In the genomic region with DNA sequence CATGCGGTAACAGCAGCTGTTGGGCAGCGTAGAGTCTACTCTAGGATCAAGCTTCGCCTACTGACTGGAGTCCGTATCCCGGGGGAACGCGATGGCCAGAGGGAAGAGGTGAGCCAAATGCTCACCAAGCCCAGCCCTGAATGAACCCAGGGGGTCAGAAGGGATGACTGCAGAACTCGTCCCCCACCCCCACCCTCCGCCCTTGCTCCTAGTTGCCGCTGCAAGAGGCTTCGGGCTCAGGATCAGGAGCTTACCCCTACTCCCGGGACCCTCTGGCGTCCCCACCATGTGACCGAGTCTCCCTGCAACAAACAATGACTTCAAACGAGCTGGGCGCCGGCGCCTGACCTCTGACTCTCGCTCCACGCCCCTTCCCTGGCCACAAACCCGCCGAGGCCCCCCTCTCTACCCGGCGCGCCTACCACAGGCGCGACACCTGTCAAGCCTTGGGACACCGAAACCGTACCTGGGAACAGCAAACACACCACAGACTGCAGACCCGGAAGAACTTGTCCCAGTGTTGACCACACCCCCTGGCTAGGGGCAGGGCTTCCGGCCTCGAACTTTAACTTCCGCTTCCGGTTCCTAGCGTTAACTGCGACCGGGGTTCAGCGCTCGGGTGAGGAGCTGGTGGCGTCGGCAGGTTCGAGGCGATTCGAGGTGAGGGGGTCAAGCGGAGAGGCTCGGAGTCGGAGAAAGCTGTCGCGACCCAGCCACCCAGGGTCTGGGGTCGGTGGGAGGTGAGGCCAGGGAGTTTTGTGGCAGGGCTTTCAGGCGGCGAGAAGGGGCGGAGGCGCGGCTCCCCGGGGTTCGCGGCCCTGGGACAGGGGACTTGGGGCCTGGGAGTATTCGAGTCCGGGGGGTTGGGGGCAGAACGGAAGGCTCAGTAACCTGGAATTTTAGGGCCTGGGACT, we compare ENCODE assay signal across 1 cellular context.
TF ChIP-seq lines count a peak whose summit lies in the region.

Gene UBL5, plus strand, starts transcription at position 594 of the 914 bp plus-strand sequence. CDS start 420 bp downstream, outside the sequence.

TF ChIP-seq in HepG2, 621 proteins besides CTCF, POLR2A, EP300 and RAD21 (continued from another document and continues in another):
- TF ChIP-seq ZSCAN9 (CRISPR knock-in tag; IDR thresholded peaks at IDR 0.05; ENCODE audit: borderline replicate concordance) (peak; percentile 62; the same call in 1 of the 2 replicates), ASH2L (IDR thresholded peaks at IDR 0.05; ENCODE audit: insufficient read length, low read depth, low read length) (peak; percentile 78), HDAC1 (CRISPR knock-in tag; IDR thresholded peaks at IDR 0.05) (peak; percentile 97), ZBTB40 (IDR thresholded peaks at IDR 0.05) (peak; percentile 94), ZBTB40 (CRISPR knock-in tag; IDR thresholded peaks at IDR 0.05) (peak; percentile 65), ZNF501 (CRISPR knock-in tag; IDR thresholded peaks at IDR 0.05) (peak; percentile 85), ZBTB7B (CRISPR knock-in tag; IDR thresholded peaks at IDR 0.05) (no peak; the same call in 1 of the 2 replicates), NFIB (CRISPR knock-in tag; IDR thresholded peaks at IDR 0.05; ENCODE audit: borderline replicate concordance) (no peak), SAFB2 (CRISPR knock-in tag; IDR thresholded peaks at IDR 0.05; ENCODE audit: borderline replicate concordance, low read depth) (no peak; the same call in 1 of the 2 replicates), ZNF256 (CRISPR knock-in tag; conservative IDR thresholded peaks at IDR 0.05) (no peak), GATA4 (IDR thresholded peaks at IDR 0.05; ENCODE audit: borderline replicate concordance, low read depth) (peak; percentile 79; the same call in 1 of the 2 replicates), PRPF4 (IDR thresholded peaks at IDR 0.05; ENCODE audit: low read depth, low read length, poor library complexity, severe bottlenecking) (no peak), ELF4 (CRISPR knock-in tag; IDR thresholded peaks at IDR 0.05; ENCODE audit: borderline replicate concordance) (peak; percentile 57; the same call in 1 of the 2 replicates), TEAD2 (CRISPR knock-in tag; IDR thresholded peaks at IDR 0.05) (0 out of 2 replicates have a peak, but pooled peaks have one; percentile 18), CENPBD1 (CRISPR knock-in tag; IDR thresholded peaks at IDR 0.05; ENCODE audit: borderline replicate concordance, low read depth) (no peak), ZBTB3 (CRISPR knock-in tag; IDR thresholded peaks at IDR 0.05; ENCODE audit: borderline replicate concordance, low read depth) (no peak), HMG20B (CRISPR knock-in tag; conservative IDR thresholded peaks at IDR 0.05) (no peak), PITX1 (CRISPR knock-in tag; IDR thresholded peaks at IDR 0.05) (no peak; the same call in 1 of the 2 replicates), YEATS4 (CRISPR knock-in tag; IDR thresholded peaks at IDR 0.05; ENCODE audit: borderline replicate concordance) (peak; percentile 65; the same call in 1 of the 2 replicates), RBM39 (IDR thresholded peaks at IDR 0.05; ENCODE audit: low read depth, low read length, poor library complexity, severe bottlenecking) (no peak), MIER3 (CRISPR knock-in tag; IDR thresholded peaks at IDR 0.05; ENCODE audit: borderline replicate concordance) (peak; percentile 78; the same call in 1 of the 2 replicates), TCF12 (IDR thresholded peaks at IDR 0.05) (no peak), TCF12 (CRISPR knock-in tag; IDR thresholded peaks at IDR 0.05) (0 out of 2 replicates have a peak, but pooled peaks have one; percentile 18), ZNF282 (IDR thresholded peaks at IDR 0.05; ENCODE audit: partially characterized antibody) (no peak), SUZ12 (IDR thresholded peaks at IDR 0.05; ENCODE audit: low read depth, low read length) (no peak), MBNL3 (CRISPR knock-in tag; conservative IDR thresholded peaks at IDR 0.05) (no peak), ZNF629 (CRISPR knock-in tag; conservative IDR thresholded peaks at IDR 0.05) (0 out of 2 replicates have a peak, but pooled peaks have one; percentile 31), KAT7 (CRISPR knock-in tag; IDR thresholded peaks at IDR 0.05; ENCODE audit: borderline replicate concordance) (peak; percentile 87), RCOR2 (CRISPR knock-in tag; IDR thresholded peaks at IDR 0.05) (no peak), SPEN (CRISPR knock-in tag; IDR thresholded peaks at IDR 0.05; ENCODE audit: low read depth) (peak; percentile 89), ZFP37 (CRISPR knock-in tag; IDR thresholded peaks at IDR 0.05; ENCODE audit: borderline replicate concordance) (no peak), SMAD9 (CRISPR knock-in tag; IDR thresholded peaks at IDR 0.05) (no peak; the same call in 1 of the 2 replicates), ELF3 (CRISPR knock-in tag; IDR thresholded peaks at IDR 0.05) (peak; percentile 87), HIVEP1 (CRISPR knock-in tag; IDR thresholded peaks at IDR 0.05) (peak; percentile 56), ZNF136 (CRISPR knock-in tag; IDR thresholded peaks at IDR 0.05; ENCODE audit: low read depth) (no peak), ZMYM4 (CRISPR knock-in tag; IDR thresholded peaks at IDR 0.05) (peak; percentile 75; the same call in 1 of the 2 replicates), SNAI1 (CRISPR knock-in tag; IDR thresholded peaks at IDR 0.05; ENCODE audit: borderline replicate concordance) (0 out of 2 replicates have a peak, but pooled peaks have one; percentile 23), TARDBP (CRISPR knock-in tag; IDR thresholded peaks at IDR 0.05) (peak; percentile 68; the same call in 1 of the 2 replicates), ZNF569 (CRISPR knock-in tag; IDR thresholded peaks at IDR 0.05; ENCODE audit: borderline replicate concordance) (no peak), ZBTB2 (CRISPR knock-in tag; IDR thresholded peaks at IDR 0.05; ENCODE audit: low read depth) (peak; percentile 40; the same call in 1 of the 2 replicates), CHD2 (IDR thresholded peaks at IDR 0.05; ENCODE audit: low read depth, low read length) (peak; percentile 55; the same call in 1 of the 2 replicates), KDM4B (CRISPR knock-in tag; IDR thresholded peaks at IDR 0.05) (no peak), ZSCAN30 (CRISPR knock-in tag; IDR thresholded peaks at IDR 0.05) (no peak), THRA (CRISPR knock-in tag; IDR thresholded peaks at IDR 0.05; ENCODE audit: borderline replicate concordance) (no peak; the same call in none of the 2 replicates), DMTF1 (CRISPR knock-in tag; IDR thresholded peaks at IDR 0.05) (no peak), EED (CRISPR knock-in tag; IDR thresholded peaks at IDR 0.05) (peak; percentile 17; the same call in 1 of the 2 replicates), RELA (CRISPR knock-in tag; IDR thresholded peaks at IDR 0.05) (peak; percentile 92)
- TF ChIP-seq, protein P1, sequence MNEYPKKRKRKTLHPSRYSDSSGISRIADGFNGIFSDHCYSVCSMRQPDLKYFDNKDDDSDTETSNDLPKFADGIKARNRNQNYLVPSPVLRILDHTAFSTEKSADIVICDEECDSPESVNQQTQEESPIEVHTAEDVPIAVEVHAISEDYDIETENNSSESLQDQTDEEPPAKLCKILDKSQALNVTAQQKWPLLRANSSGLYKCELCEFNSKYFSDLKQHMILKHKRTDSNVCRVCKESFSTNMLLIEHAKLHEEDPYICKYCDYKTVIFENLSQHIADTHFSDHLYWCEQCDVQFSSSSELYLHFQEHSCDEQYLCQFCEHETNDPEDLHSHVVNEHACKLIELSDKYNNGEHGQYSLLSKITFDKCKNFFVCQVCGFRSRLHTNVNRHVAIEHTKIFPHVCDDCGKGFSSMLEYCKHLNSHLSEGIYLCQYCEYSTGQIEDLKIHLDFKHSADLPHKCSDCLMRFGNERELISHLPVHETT (CRISPR knock-in tag; conservative IDR thresholded peaks at IDR 0.05), result peak; percentile 83
